9 cellular contexts compared by ENCODE assay signal in genomic region chr20:12987261-12987660, GRCh38. TPM values are rescaled to one million over a fixed set of nuclear protein-coding genes. Genes with fewer than 3 reads are reported as not detected.
"Had no signal": no experiment of that assay in that cellular context is flagged by ENCODE, and none has a peak within 500 bp of the region (broad histone marks: within the 10 kb centered on the region; RNA-seq: fewer than 3 reads in every experiment).

No MANE protein-coding gene starts in this region.

- FAIRE-seq: K562 had no signal

- H2AFZ ChIP-seq: GM23248 had no signal

- H3K4me1 ChIP-seq: HAP-1 had no signal

- H3K36me3 ChIP-seq: HAP-1 had no signal

- ATAC-seq: HCT116, K562 had no signal

- H3K9ac ChIP-seq: GM23248 had no signal

- H3K4me3 ChIP-seq: GM23248, HAP-1, K562 had no signal

- DNase-seq: GM23248, GOT3, H7, HFFc6, IMR-90 had no signal

- H3K27ac ChIP-seq: GM23248, HL-60 had no signal

- H3K9me3 ChIP-seq: HAP-1 had no signal

RNA-seq across cellular contexts. Expression of gene SPTLC3, which starts 21.5 kb away (rescaled TPM):
- total RNA-seq: HFFc6, K562 had no signal
- polyA plus RNA-seq: K562 had no signal
